In the genomic region with DNA sequence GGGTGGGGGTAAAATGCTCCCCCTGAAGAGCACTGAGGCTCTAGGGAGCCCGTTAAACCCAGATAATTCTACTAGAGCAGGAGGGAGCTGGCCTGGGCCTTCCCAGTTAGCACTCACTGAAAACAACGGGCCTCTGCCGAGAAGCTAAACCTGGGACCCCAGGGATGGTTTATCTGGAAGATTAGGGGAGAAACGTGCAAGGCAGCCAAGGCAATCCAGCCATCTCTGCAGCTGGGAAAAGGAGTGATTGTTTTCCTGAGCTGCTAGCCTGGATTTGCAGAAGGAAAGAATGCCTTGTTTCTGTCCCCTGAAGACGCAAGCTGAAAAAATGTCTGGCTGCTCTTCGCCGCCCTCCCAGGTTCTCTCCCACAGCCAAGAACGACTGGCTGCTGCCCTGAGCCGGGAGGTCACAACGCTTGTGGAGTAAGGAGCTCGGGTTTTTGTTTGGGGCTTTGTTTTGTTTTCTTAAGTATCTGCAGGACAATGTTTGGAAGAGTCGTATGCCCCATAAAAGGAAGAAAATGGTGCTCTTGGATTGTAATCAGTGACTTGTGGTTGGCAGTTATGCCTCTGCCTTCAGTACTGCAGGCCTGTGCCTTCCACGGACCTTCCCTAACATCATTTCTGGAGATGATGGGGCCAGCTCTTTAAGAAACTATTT, we compare ENCODE assay signal across 12 cellular contexts. TPM values are rescaled to one million over a fixed set of nuclear protein-coding genes. Genes with fewer than 3 reads are reported as not detected.
DNase-seq lines count a peak whose midpoint lies in the region; ATAC-seq and TF ChIP-seq lines count a peak whose summit lies in the region.
"Had no signal": no experiment of that assay in that cellular context is flagged by ENCODE, and none has a peak within 500 bp of the region (broad histone marks: within the 10 kb centered on the region; RNA-seq: fewer than 3 reads in every experiment).

No MANE protein-coding gene starts in this region.

- H3K4me3 ChIP-seq in AG10803 (ENCODE audit: low read length) = no peak overlapping the region
- no peak overlapping the region for H3K4me3 ChIP-seq in right cardiac atrium (ENCODE audit: low read length)
- H3K4me3 ChIP-seq in effector memory CD4-positive, alpha-beta T cell (ENCODE audit: insufficient read depth, low read depth, low read length, poor library complexity, severe bottlenecking) = no peak overlapping the region
- H3K4me3 ChIP-seq: BLaER1 treated with 17β-estradiol and CSF1 and Interleukin-3, amounts not matched to agents 10 nM and 100 nM had no signal

- no peaks in the 10 kb centered on the region for H3K27me3 ChIP-seq in right cardiac atrium (ENCODE audit: control insufficient read depth, insufficient read depth)
- no peaks in the 10 kb centered on the region for H3K27me3 ChIP-seq in effector memory CD4-positive, alpha-beta T cell (replicated peaks; ENCODE audit: control insufficient read depth, insufficient read depth, low read length, poor library complexity, severe bottlenecking)
- H3K27me3 ChIP-seq: BLaER1 treated with 17β-estradiol and CSF1 and Interleukin-3, amounts not matched to agents 10 nM and 100 nM had no signal

- 13% methylated on average over 13 of the region's 13 CpGs for WGBS in right cardiac atrium

- no peaks in the 10 kb centered on the region for H3K9me3 ChIP-seq in right cardiac atrium (ENCODE audit: control insufficient read depth, low read length)
- H3K9me3 ChIP-seq in effector memory CD4-positive, alpha-beta T cell (ENCODE audit: control insufficient read depth, low read length) = no peaks in the 10 kb centered on the region

- peak; percentile 39 to 83 for ATAC-seq in right cardiac atrium
- ATAC-seq: activated T-cell treated with anti-CD3 and anti-CD28 coated beads, Interleukin-2, amount 50 U/mL, for 72 hours; HCT116 had no signal

- no peaks in the 10 kb centered on the region for H3K36me3 ChIP-seq in effector memory CD4-positive, alpha-beta T cell (ENCODE audit: control insufficient read depth, insufficient read depth, low read length)

- DNase-seq in AG10803 (ENCODE audit: low read depth) (peak; percentile 81), astrocyte of the hippocampus (ENCODE audit: low read depth, low spot score) (peak; percentile 96), right cardiac atrium (peak; percentile 80 to 90 (median 87)), retina (peak; percentile 69), COLO668 (lab: John Stamatoyannopoulos, UW; ENCODE audit: unreplicated experiment) (no peak), NCI-H1694 (lab: John Stamatoyannopoulos, UW) (no peak), DMS79 (lab: John Stamatoyannopoulos, UW) (no peak)
- DNase-seq in effector memory CD4-positive, alpha-beta T cell = no peak
- DNase-seq: activated T-cell treated with anti-CD3 and anti-CD28 coated beads, Interleukin-2, amount 50 U/mL, for 72 hours; glutamatergic neuron had no signal

- TF ChIP-seq CTCF in AG10803 (conservative IDR thresholded peaks at IDR 0.05; ENCODE audit: low read length) = no peak

- peak overlapping the region; percentile 51 for H3K27ac ChIP-seq in right cardiac atrium (ENCODE audit: low read length)
- no peak overlapping the region for H3K27ac ChIP-seq in effector memory CD4-positive, alpha-beta T cell (ENCODE audit: insufficient read depth, low read length, poor library complexity, severe bottlenecking)
- H3K27ac ChIP-seq: BLaER1 treated with 17β-estradiol and CSF1 and Interleukin-3, amounts not matched to agents 10 nM and 100 nM had no signal

- intact Hi-C loops in right cardiac atrium (cut with DNase I) = no loop called here

- peaks cover 34% of the 10 kb centered on the region for H3K4me1 ChIP-seq in right cardiac atrium (ENCODE audit: control insufficient read depth, insufficient read depth, low read length)
- peaks cover 10% of the 10 kb centered on the region for H3K4me1 ChIP-seq in effector memory CD4-positive, alpha-beta T cell (ENCODE audit: control insufficient read depth, insufficient read depth, low read length, poor library complexity, severe bottlenecking)

RNA-seq across cellular contexts. Expression of gene COL4A2, which starts 31.5 kb away (rescaled TPM):
- 100 to 1,000 TPM in 3 of 4 donors, 10 to 100 TPM in 1; 84.7 to 268 (median 123) TPM for total RNA-seq in right cardiac atrium
- polyA plus RNA-seq in right cardiac atrium = 101 TPM
- total RNA-seq: activated T-cell treated with anti-CD3 and anti-CD28 coated beads, Interleukin-2, amount 50 U/mL, for 72 hours had no signal

RNA-seq across cellular contexts. Expression of gene COL4A1, which starts 31.6 kb away (rescaled TPM):
- total RNA-seq in right cardiac atrium = 100 to 1,000 TPM in 3 of 4 donors, 10 to 100 TPM in 1; 91.9 to 267 (median 118) TPM
- polyA plus RNA-seq in right cardiac atrium = 69.8 TPM

Comparison
In these comparisons a context has a peak if more than half of its experiments do, and no peak if none do; other contexts are left out.
1. DNase-seq: peak in AG10803 (single experiment), astrocyte of the hippocampus (single experiment), right cardiac atrium (3 of 3) and retina (single experiment); none in COLO668 (single experiment), NCI-H1694 (single experiment), effector memory CD4-positive, alpha-beta T cell (0 of 3) and DMS79 (single experiment).